8 cellular contexts compared by ENCODE assay signal in genomic region chr14:89681086-89682018, GRCh38.
DNase-seq lines count a peak whose midpoint lies in the region; ATAC-seq and TF ChIP-seq lines count a peak whose summit lies in the region.
"Had no signal": no experiment of that assay in that cellular context is flagged by ENCODE, and none has a peak within 500 bp of the region (broad histone marks: within the 10 kb centered on the region; RNA-seq: fewer than 3 reads in every experiment).

No MANE protein-coding gene starts in this region.

- H3K4me3 ChIP-seq in brain microvascular endothelial cell (ENCODE audit: low read depth, low read length) = no peak overlapping the region
- H3K4me3 ChIP-seq: SJSA1 had no signal

- TF ChIP-seq CTCF in activated CD8-positive, alpha-beta T cell treated with anti-CD3 and anti-CD28 coated beads for 36 hours (IDR thresholded peaks at IDR 0.05) = no peak
- no peak for TF ChIP-seq CTCF in brain microvascular endothelial cell (IDR thresholded peaks at IDR 0.05; ENCODE audit: low read depth, low read length, missing control alignments)

- peak overlapping the region; percentile 90 for H3K27ac Mint-ChIP-seq in activated CD8-positive, alpha-beta T cell treated with anti-CD3 and anti-CD28 coated beads for 36 hours

- CTCF ChIA-PET in activated CD8-positive, alpha-beta T cell treated with anti-CD3 and anti-CD28 coated beads for 36 hours (lab: Charles Lee) = interaction anchor here (0.8 to 1.6 kb wide), 6 partner anchors 10 to 92 kb away, joined by 3 to 5 read pairs (median 4); no protein-coding TSS in a partner anchor

- H3K4me3 Mint-ChIP-seq in activated CD8-positive, alpha-beta T cell treated with anti-CD3 and anti-CD28 coated beads for 36 hours = peak overlapping the region; percentile 63

- no peaks in the 10 kb centered on the region for H3K27me3 ChIP-seq in brain microvascular endothelial cell (replicated peaks)
- H3K27me3 ChIP-seq: SJSA1 had no signal

- no peak overlapping the region for H3K27ac ChIP-seq in brain microvascular endothelial cell
- H3K27ac ChIP-seq: SJSA1 had no signal

- POLR2A ChIA-PET in activated CD8-positive, alpha-beta T cell treated with anti-CD3 and anti-CD28 coated beads for 36 hours (lab: Charles Lee) = interaction anchor here (1.0 to 2.6 kb wide), 6 partner anchors 9 to 78 kb away, joined by 3 to 16 read pairs (median 6); no protein-coding TSS in a partner anchor

- intact Hi-C loops in activated CD8-positive, alpha-beta T cell treated with anti-CD3 and anti-CD28 coated beads for 36 hours (cut with micrococcal nuclease) = loop anchor here (1.0 to 5.0 kb wide), 3 partner anchors 39 to 60 kb away; no protein-coding TSS in a partner anchor

- in situ Hi-C loops in brain microvascular endothelial cell (cut with HindIII; ENCODE audit: low pct_ligation_motif_present, low sequenced_read_pairs) = no loop called here

- peaks cover 46% of the 10 kb centered on the region for H3K4me1 Mint-ChIP-seq in activated CD8-positive, alpha-beta T cell treated with anti-CD3 and anti-CD28 coated beads for 36 hours (ENCODE audit: low read depth)

- DNase-seq in activated CD8-positive, alpha-beta T cell treated with anti-CD3 and anti-CD28 coated beads for 36 hours = peak; percentile 83
- DNase-seq in midbrain (lab: John Stamatoyannopoulos, UW) (peak; percentile 6), brain microvascular endothelial cell (no peak), H4 (ENCODE audit: low spot score) (no peak)

- no peaks in the 10 kb centered on the region for H3K27me3 Mint-ChIP-seq in activated CD8-positive, alpha-beta T cell treated with anti-CD3 and anti-CD28 coated beads for 36 hours

- H3K36me3 ChIP-seq in brain microvascular endothelial cell (replicated peaks) = no peaks in the 10 kb centered on the region
- H3K36me3 ChIP-seq: SJSA1 had no signal

- peaks cover 26% of the 10 kb centered on the region for H3K9me3 Mint-ChIP-seq in activated CD8-positive, alpha-beta T cell treated with anti-CD3 and anti-CD28 coated beads for 36 hours

- H3K36me3 Mint-ChIP-seq in activated CD8-positive, alpha-beta T cell treated with anti-CD3 and anti-CD28 coated beads for 36 hours (ENCODE audit: low read depth) = peaks cover 30% of the 10 kb centered on the region

- ATAC-seq in GM19438 (IDR thresholded peaks at IDR 0.05; ENCODE audit: low read depth, unreplicated experiment) = peak; percentile 78
- peak; percentile 80 for ATAC-seq in HG03280 (IDR thresholded peaks at IDR 0.05; ENCODE audit: unreplicated experiment)
- ATAC-seq in activated CD8-positive, alpha-beta T cell treated with anti-CD3 and anti-CD28 coated beads for 36 hours = peak; percentile 79
- no peak for ATAC-seq in SK-N-SH treated with all-trans-retinoic acid at 6 μM for 48 hours

TF ChIP-seq in SK-N-SH treated with all-trans-retinoic acid at 6 μM for 48 hours, 23 proteins besides CTCF, POLR2A, EP300 and RAD21:
- TF ChIP-seq, protein P1, sequence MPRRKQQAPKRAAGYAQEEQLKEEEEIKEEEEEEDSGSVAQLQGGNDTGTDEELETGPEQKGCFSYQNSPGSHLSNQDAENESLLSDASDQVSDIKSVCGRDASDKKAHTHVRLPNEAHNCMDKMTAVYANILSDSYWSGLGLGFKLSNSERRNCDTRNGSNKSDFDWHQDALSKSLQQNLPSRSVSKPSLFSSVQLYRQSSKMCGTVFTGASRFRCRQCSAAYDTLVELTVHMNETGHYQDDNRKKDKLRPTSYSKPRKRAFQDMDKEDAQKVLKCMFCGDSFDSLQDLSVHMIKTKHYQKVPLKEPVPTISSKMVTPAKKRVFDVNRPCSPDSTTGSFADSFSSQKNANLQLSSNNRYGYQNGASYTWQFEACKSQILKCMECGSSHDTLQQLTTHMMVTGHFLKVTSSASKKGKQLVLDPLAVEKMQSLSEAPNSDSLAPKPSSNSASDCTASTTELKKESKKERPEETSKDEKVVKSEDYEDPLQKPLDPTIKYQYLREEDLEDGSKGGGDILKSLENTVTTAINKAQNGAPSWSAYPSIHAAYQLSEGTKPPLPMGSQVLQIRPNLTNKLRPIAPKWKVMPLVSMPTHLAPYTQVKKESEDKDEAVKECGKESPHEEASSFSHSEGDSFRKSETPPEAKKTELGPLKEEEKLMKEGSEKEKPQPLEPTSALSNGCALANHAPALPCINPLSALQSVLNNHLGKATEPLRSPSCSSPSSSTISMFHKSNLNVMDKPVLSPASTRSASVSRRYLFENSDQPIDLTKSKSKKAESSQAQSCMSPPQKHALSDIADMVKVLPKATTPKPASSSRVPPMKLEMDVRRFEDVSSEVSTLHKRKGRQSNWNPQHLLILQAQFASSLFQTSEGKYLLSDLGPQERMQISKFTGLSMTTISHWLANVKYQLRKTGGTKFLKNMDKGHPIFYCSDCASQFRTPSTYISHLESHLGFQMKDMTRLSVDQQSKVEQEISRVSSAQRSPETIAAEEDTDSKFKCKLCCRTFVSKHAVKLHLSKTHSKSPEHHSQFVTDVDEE (CRISPR knock-in tag; IDR thresholded peaks at IDR 0.05) = no peak
- no peak for TF ChIP-seq TCF4 (CRISPR knock-in tag; IDR thresholded peaks at IDR 0.05; ENCODE audit: borderline replicate concordance)
- TF ChIP-seq BACH2 (CRISPR knock-in tag; IDR thresholded peaks at IDR 0.05; ENCODE audit: borderline replicate concordance) = no peak
- no peak for TF ChIP-seq ISL1 (CRISPR knock-in tag; IDR thresholded peaks at IDR 0.05)
- TF ChIP-seq GLIS3 (CRISPR knock-in tag; IDR thresholded peaks at IDR 0.05) = no peak
- no peak for TF ChIP-seq OSR1 (CRISPR knock-in tag; IDR thresholded peaks at IDR 0.05)
- TF ChIP-seq, protein P2, sequence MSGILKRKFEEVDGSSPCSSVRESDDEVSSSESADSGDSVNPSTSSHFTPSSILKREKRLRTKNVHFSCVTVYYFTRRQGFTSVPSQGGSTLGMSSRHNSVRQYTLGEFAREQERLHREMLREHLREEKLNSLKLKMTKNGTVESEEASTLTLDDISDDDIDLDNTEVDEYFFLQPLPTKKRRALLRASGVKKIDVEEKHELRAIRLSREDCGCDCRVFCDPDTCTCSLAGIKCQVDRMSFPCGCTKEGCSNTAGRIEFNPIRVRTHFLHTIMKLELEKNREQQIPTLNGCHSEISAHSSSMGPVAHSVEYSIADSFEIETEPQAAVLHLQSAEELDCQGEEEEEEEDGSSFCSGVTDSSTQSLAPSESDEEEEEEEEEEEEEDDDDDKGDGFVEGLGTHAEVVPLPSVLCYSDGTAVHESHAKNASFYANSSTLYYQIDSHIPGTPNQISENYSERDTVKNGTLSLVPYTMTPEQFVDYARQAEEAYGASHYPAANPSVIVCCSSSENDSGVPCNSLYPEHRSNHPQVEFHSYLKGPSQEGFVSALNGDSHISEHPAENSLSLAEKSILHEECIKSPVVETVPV (CRISPR knock-in tag; IDR thresholded peaks at IDR 0.05) = no peak
- no peak for TF ChIP-seq ZFP3 (CRISPR knock-in tag; IDR thresholded peaks at IDR 0.05)
- TF ChIP-seq SNAI2 (CRISPR knock-in tag; IDR thresholded peaks at IDR 0.05) = no peak
- TF ChIP-seq, protein P3, sequence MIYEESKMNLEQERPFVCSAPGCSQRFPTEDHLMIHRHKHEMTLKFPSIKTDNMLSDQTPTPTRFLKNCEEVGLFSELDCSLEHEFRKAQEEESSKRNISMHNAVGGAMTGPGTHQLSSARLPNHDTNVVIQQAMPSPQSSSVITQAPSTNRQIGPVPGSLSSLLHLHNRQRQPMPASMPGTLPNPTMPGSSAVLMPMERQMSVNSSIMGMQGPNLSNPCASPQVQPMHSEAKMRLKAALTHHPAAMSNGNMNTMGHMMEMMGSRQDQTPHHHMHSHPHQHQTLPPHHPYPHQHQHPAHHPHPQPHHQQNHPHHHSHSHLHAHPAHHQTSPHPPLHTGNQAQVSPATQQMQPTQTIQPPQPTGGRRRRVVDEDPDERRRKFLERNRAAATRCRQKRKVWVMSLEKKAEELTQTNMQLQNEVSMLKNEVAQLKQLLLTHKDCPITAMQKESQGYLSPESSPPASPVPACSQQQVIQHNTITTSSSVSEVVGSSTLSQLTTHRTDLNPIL (CRISPR knock-in tag; IDR thresholded peaks at IDR 0.05; ENCODE audit: low read depth) = no peak
- no peak for TF ChIP-seq PPARA (CRISPR knock-in tag; IDR thresholded peaks at IDR 0.05; ENCODE audit: borderline replicate concordance)

Comparison
In these comparisons a context has a peak if more than half of its experiments do, and no peak if none do; other contexts are left out.
1. DNase-seq: peak in activated CD8-positive, alpha-beta T cell treated with anti-CD3 and anti-CD28 coated beads for 36 hours (single experiment) and midbrain (single experiment); none in brain microvascular endothelial cell (single experiment) and H4 (single experiment).